17 cellular contexts compared by ENCODE assay signal in the genomic region with DNA sequence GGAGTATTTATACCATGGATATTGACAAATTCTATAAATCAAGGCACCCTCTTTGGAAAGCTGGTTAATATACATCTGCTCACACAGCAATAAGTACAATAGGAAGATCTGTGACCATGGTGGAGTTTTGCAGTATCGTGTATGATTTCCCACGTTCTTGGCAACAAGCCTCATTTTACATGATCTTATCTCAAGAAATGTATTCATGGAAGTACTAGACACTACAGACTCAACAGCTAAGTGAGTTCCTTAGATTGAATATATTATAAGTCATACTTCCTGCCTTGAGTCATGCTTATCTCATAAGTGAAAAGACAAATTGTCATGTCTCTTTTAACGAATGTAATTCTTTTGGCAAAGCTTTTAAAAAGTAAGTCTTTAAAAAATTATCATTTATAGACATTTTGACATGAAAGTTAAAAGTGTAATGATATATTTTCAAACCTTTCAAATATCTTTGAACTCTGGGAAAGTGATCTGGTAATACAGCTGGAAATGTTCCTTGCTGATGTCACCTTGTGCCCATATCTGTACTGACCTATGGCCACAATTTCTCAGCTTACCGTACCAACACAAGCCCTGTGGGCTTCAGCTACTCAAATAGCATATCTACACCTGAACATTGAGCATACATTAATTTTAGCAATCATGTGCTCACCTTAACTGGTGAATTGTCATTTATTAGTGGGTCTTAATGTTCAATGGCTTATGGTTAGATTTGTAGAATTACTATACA.
DNase-seq lines count a peak whose midpoint lies in the region; ATAC-seq, FAIRE-seq and TF ChIP-seq lines count a peak whose summit lies in the region.
"Had no signal": no experiment of that assay in that cellular context is flagged by ENCODE, and none has a peak within 500 bp of the region (broad histone marks: within the 10 kb centered on the region; RNA-seq: fewer than 3 reads in every experiment).

No MANE protein-coding gene starts in this region.

- no peaks in the 10 kb centered on the region for H3K36me3 Mint-ChIP-seq in activated CD8-positive, alpha-beta T cell treated with anti-CD3 and anti-CD28 coated beads for 36 hours (ENCODE audit: low read depth)
- H3K36me3 Mint-ChIP-seq: naive B cell had no signal

- H3K9ac ChIP-seq in GM23248, result no peak overlapping the region

- H3K36me3 ChIP-seq in GM23248 (ENCODE audit: low read depth), result no peaks in the 10 kb centered on the region
- H3K36me3 ChIP-seq in pancreas, result no peaks in the 10 kb centered on the region
- H3K36me3 ChIP-seq: WERI-Rb-1 had no signal

- H3K27ac ChIP-seq in GM23248 (no peak overlapping the region), pancreas (peak overlapping the region in 1 of 4 donors; percentile 29)
- H3K27ac ChIP-seq: WERI-Rb-1 had no signal

- TF ChIP-seq CTCF in epithelial cell of esophagus (IDR thresholded peaks at IDR 0.05; ENCODE audit: insufficient read depth, low read depth, low read length, missing control alignments) (no peak), pancreas (IDR thresholded peaks at IDR 0.05) (no peak), omental fat pad (IDR thresholded peaks at IDR 0.05) (no peak)
- no peak for TF ChIP-seq CTCF in activated CD8-positive, alpha-beta T cell treated with anti-CD3 and anti-CD28 coated beads for 36 hours (IDR thresholded peaks at IDR 0.05)

- no peak overlapping the region for H3K4me2 ChIP-seq in GM23248 (ENCODE audit: unreplicated experiment)

- peaks cover 2% of the 10 kb centered on the region for H3K4me1 Mint-ChIP-seq in activated CD8-positive, alpha-beta T cell treated with anti-CD3 and anti-CD28 coated beads for 36 hours (ENCODE audit: low read depth)
- H3K4me1 Mint-ChIP-seq: naive B cell had no signal

- DNase-seq in GM23248 (peak; percentile 66), SK-MEL-5 (ENCODE audit: low read depth, low spot score) (peak; percentile 2), epithelial cell of esophagus (ENCODE audit: low read depth) (peak; percentile 67), pancreas (no peak), omental fat pad (ENCODE audit: low spot score) (no peak)
- DNase-seq in activated CD8-positive, alpha-beta T cell treated with anti-CD3 and anti-CD28 coated beads for 36 hours, result no peak
- DNase-seq: activated CD8-positive, alpha-beta T cell treated with anti-CD3 and anti-CD28 coated beads, Interleukin-2, amount 10 ng/mL, durations not matched to agents 7 days and 5 days; activated T-cell treated with anti-CD3 and anti-CD28 coated beads, Interleukin-2, amount 50 U/mL, for 72 hours; cerebellar nuclear complex; naive B cell; NCI-H1105; NCI-H748 treated with DMSO at 0.1 percent for 48 hours; WERI-Rb-1 had no signal

- H3K9me3 ChIP-seq in GM23248 (ENCODE audit: low read depth) (no peaks in the 10 kb centered on the region), pancreas (no peaks in the 10 kb centered on the region)

- H3F3A ChIP-seq in GM23248 (ENCODE audit: insufficient read depth), result peaks cover 12% of the 10 kb centered on the region; the same call in 1 of the 2 replicates

- no peaks in the 10 kb centered on the region for H3K79me2 ChIP-seq in GM23248 (ENCODE audit: insufficient read depth)

- H3K4me3 ChIP-seq in GM23248 (no peak overlapping the region), epithelial cell of esophagus (ENCODE audit: low read length) (no peak overlapping the region), pancreas (no peak overlapping the region)
- H3K4me3 ChIP-seq: lung had no signal

- no peak overlapping the region for H2AFZ ChIP-seq in GM23248

- WGBS in GM23248 (ENCODE audit: low coverage in 1 of 2, low lambda C conversion rate in 2 of 2, missing lambda C conversion rate in 2 of 2), 2 experiments, result 10 to 13% methylated on average over 4 of the region's 4 CpGs
- 14 to 19% methylated on average over 4 of the region's 4 CpGs for WGBS in pancreas, 2 donors

- no peak overlapping the region for H3K4me3 Mint-ChIP-seq in activated CD8-positive, alpha-beta T cell treated with anti-CD3 and anti-CD28 coated beads for 36 hours
- H3K4me3 Mint-ChIP-seq: activated CD8-positive, alpha-beta T cell treated with anti-CD3 and anti-CD28 coated beads, Interleukin-2, amount 10 ng/mL, durations not matched to agents 7 days and 5 days; activated naive CD8-positive, alpha-beta T cell; activated T-cell treated with anti-CD3 and anti-CD28 coated beads, Interleukin-2, amount 50 U/mL, for 72 hours; naive B cell had no signal

- CTCF ChIA-PET in activated CD8-positive, alpha-beta T cell treated with anti-CD3 and anti-CD28 coated beads for 36 hours (lab: Charles Lee), result interaction anchor here (0.7 to 1.7 kb wide), 2 partner anchors 728 to 1028 kb away, joined by 3 to 5 read pairs; no protein-coding TSS in a partner anchor

- no peak overlapping the region for H3K27ac Mint-ChIP-seq in activated CD8-positive, alpha-beta T cell treated with anti-CD3 and anti-CD28 coated beads for 36 hours
- H3K27ac Mint-ChIP-seq: activated CD8-positive, alpha-beta T cell treated with anti-CD3 and anti-CD28 coated beads, Interleukin-2, amount 10 ng/mL, durations not matched to agents 7 days and 5 days; activated naive CD8-positive, alpha-beta T cell; activated T-cell treated with anti-CD3 and anti-CD28 coated beads, Interleukin-2, amount 50 U/mL, for 72 hours; naive B cell had no signal

- peak; percentile 77 to 87 (median 80) for ATAC-seq in pancreas
- ATAC-seq in HG03159 (IDR thresholded peaks at IDR 0.05; ENCODE audit: unreplicated experiment), result no peak
- no peak for ATAC-seq in omental fat pad (ENCODE audit: low FRiP score)
- ATAC-seq in activated CD8-positive, alpha-beta T cell treated with anti-CD3 and anti-CD28 coated beads for 36 hours, result no peak
- ATAC-seq in GM18861 (IDR thresholded peaks at IDR 0.05; ENCODE audit: unreplicated experiment), result no peak
- ATAC-seq: activated CD8-positive, alpha-beta T cell treated with anti-CD3 and anti-CD28 coated beads, Interleukin-2, amount 10 ng/mL, durations not matched to agents 7 days and 5 days; activated T-cell treated with anti-CD3 and anti-CD28 coated beads, Interleukin-2, amount 50 U/mL, for 72 hours had no signal

- no peak for FAIRE-seq in pancreas (lab: Jason Lieb, UNC)

- no peaks in the 10 kb centered on the region for H3K9me2 ChIP-seq in GM23248 (ENCODE audit: insufficient read depth)

- POLR2A ChIA-PET in activated CD8-positive, alpha-beta T cell treated with anti-CD3 and anti-CD28 coated beads for 36 hours (lab: Charles Lee), result no interaction called here

- H3K4me1 ChIP-seq in GM23248 (ENCODE audit: insufficient read depth) (peaks cover 23% of the 10 kb centered on the region), pancreas (peaks cover 0 to 6% (median 0%) of the 10 kb centered on the region in 3 donors)

- in situ Hi-C loops in GM23248 (cut with MboI), result no loop called here
- in situ Hi-C loops in SK-MEL-5 (cut with HindIII; ENCODE audit: low pct_unique_long_range_greater_than_20kb, low sequenced_read_pairs), result no loop called here

- H3K9me3 Mint-ChIP-seq in activated CD8-positive, alpha-beta T cell treated with anti-CD3 and anti-CD28 coated beads for 36 hours, result no peaks in the 10 kb centered on the region
- H3K9me3 Mint-ChIP-seq: activated T-cell treated with anti-CD3 and anti-CD28 coated beads, Interleukin-2, amount 50 U/mL, for 72 hours had no signal

- H3K27me3 ChIP-seq in GM23248 (replicated peaks; ENCODE audit: insufficient read depth) (no peaks in the 10 kb centered on the region), pancreas (no peaks in the 10 kb centered on the region)

- intact Hi-C loops in pancreas (cut with DNase I), result no loop called here
- intact Hi-C loops in activated CD8-positive, alpha-beta T cell treated with anti-CD3 and anti-CD28 coated beads for 36 hours (cut with micrococcal nuclease), result no loop called here

- H3K27me3 Mint-ChIP-seq in activated CD8-positive, alpha-beta T cell treated with anti-CD3 and anti-CD28 coated beads for 36 hours, result peaks cover 11% of the 10 kb centered on the region

- H4K20me1 ChIP-seq in GM23248 (ENCODE audit: insufficient read depth), result no peaks in the 10 kb centered on the region

Comparison
In these comparisons a context has a peak if more than half of its experiments do, and no peak if none do; other contexts are left out.
1. DNase-seq: peak in GM23248 (single experiment), SK-MEL-5 (single experiment) and epithelial cell of esophagus (single experiment); none in pancreas (0 of 6), omental fat pad (single experiment) and activated CD8-positive, alpha-beta T cell treated with anti-CD3 and anti-CD28 coated beads for 36 hours (single experiment).
2. ATAC-seq: peak in pancreas (4 of 4); none in HG03159 (single experiment), omental fat pad (single experiment), activated CD8-positive, alpha-beta T cell treated with anti-CD3 and anti-CD28 coated beads for 36 hours (single experiment) and GM18861 (single experiment).